21 cellular contexts compared by ENCODE assay signal in the genomic region with DNA sequence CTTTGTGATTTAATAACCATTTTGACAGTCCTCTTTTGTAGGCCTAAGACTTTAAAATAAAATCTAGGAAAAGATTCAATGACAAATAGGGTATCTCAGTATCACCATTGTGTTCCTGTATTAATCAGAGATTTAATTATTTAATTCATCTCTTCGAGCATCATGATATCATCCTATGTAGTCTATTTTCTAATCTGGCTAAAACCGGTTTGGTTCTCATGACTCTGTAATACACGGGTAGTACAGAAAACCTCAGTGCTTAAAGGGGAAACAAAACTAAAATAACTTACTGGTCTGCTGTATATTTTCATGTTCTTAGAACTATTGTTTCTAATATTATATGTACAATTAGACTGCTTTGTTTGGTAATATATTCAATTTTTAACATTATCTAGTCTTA. TPM values are rescaled to one million over a fixed set of nuclear protein-coding genes. Genes with fewer than 3 reads are reported as not detected.
DNase-seq lines count a peak whose midpoint lies in the region; ATAC-seq and TF ChIP-seq lines count a peak whose summit lies in the region.
"Had no signal": no experiment of that assay in that cellular context is flagged by ENCODE, and none has a peak within 500 bp of the region (broad histone marks: within the 10 kb centered on the region; RNA-seq: fewer than 3 reads in every experiment).

No MANE protein-coding gene starts in this region.

- DNase-seq in MV-4-11 (lab: John Stamatoyannopoulos, UW) (peak; percentile 46), smooth muscle cell (lab: John Stamatoyannopoulos, UW; ENCODE audit: unreplicated experiment) (no peak), ureter (ENCODE audit: low spot score) (no peak), HuH-7.5 (ENCODE audit: low spot score) (no peak), immature natural killer cell (no peak)
- DNase-seq: activated CD8-positive, alpha-beta T cell treated with anti-CD3 and anti-CD28 coated beads, Interleukin-2, amount 10 ng/mL, durations not matched to agents 7 days and 5 days; activated gamma-delta T cell treated with Interleukin-2 at 50 U/mL for 16 hours; activated naive CD8-positive, alpha-beta T cell treated with anti-CD3 and anti-CD28 coated beads, Interleukin-2, amount 50 U/mL, for 24 hours; activated T-cell treated with anti-CD3 and anti-CD28 coated beads, Interleukin-2, amount 50 U/mL, for 24 hours; body of pancreas; CD4-positive, CD25-positive, alpha-beta regulatory T cell; cerebellar nuclear complex; DMS 273 treated with DMSO at 0.1 percent for 48 hours; GM23248; mesenchymal stem cell; NCI-H1417 treated with DMSO at 0.1 percent for 48 hours; nucleus accumbens; psoas muscle; trophoblast cell had no signal

- no peaks in the 10 kb centered on the region for H3K79me2 ChIP-seq in smooth muscle cell (ENCODE audit: low read depth)

- H3K9ac ChIP-seq in smooth muscle cell (ENCODE audit: low read depth) = no peak overlapping the region
- H3K9ac ChIP-seq: GM23248 had no signal

- peaks cover 0 to 3% (median 0%) of the 10 kb centered on the region in 3 donors for H3K27me3 Mint-ChIP-seq in immature natural killer cell (ENCODE audit: low read depth in 3 of 3)
- H3K27me3 Mint-ChIP-seq: activated naive CD8-positive, alpha-beta T cell treated with anti-CD3 and anti-CD28 coated beads, Interleukin-2, amount 50 U/mL, for 24 hours; activated T-cell treated with anti-CD3 and anti-CD28 coated beads, Interleukin-2, amount 50 U/mL, for 24 hours; CD4-positive, CD25-positive, alpha-beta regulatory T cell had no signal

- no peak overlapping the region for H3K4me3 ChIP-seq in smooth muscle cell
- H3K4me3 ChIP-seq: body of pancreas, GM23248, psoas muscle had no signal

- H3K27ac Mint-ChIP-seq in immature natural killer cell = no peak overlapping the region
- H3K27ac Mint-ChIP-seq: activated CD8-positive, alpha-beta T cell treated with anti-CD3 and anti-CD28 coated beads, Interleukin-2, amount 10 ng/mL, durations not matched to agents 7 days and 5 days; activated naive CD8-positive, alpha-beta T cell treated with anti-CD3 and anti-CD28 coated beads, Interleukin-2, amount 50 U/mL, for 24 hours; activated T-cell treated with anti-CD3 and anti-CD28 coated beads, Interleukin-2, amount 50 U/mL, for 24 hours; CD4-positive, CD25-positive, alpha-beta regulatory T cell had no signal

- no peak overlapping the region for H3K27ac ChIP-seq in smooth muscle cell (ENCODE audit: low read depth)
- H3K27ac ChIP-seq: body of pancreas, GM23248, psoas muscle had no signal

- no peaks in the 10 kb centered on the region for H3K9me3 Mint-ChIP-seq in immature natural killer cell
- H3K9me3 Mint-ChIP-seq: activated naive CD8-positive, alpha-beta T cell treated with anti-CD3 and anti-CD28 coated beads, Interleukin-2, amount 50 U/mL, for 24 hours; activated T-cell treated with anti-CD3 and anti-CD28 coated beads, Interleukin-2, amount 50 U/mL, for 24 hours; CD4-positive, CD25-positive, alpha-beta regulatory T cell had no signal

- H3K4me3 Mint-ChIP-seq in immature natural killer cell = no peak overlapping the region
- H3K4me3 Mint-ChIP-seq: activated CD8-positive, alpha-beta T cell treated with anti-CD3 and anti-CD28 coated beads, Interleukin-2, amount 10 ng/mL, durations not matched to agents 7 days and 5 days; activated naive CD8-positive, alpha-beta T cell treated with anti-CD3 and anti-CD28 coated beads, Interleukin-2, amount 50 U/mL, for 24 hours; activated T-cell treated with anti-CD3 and anti-CD28 coated beads, Interleukin-2, amount 50 U/mL, for 24 hours had no signal

- no peak overlapping the region for H3K4me2 ChIP-seq in smooth muscle cell

- H3K27me3 ChIP-seq in smooth muscle cell (ENCODE audit: low read depth) = no peaks in the 10 kb centered on the region
- H3K27me3 ChIP-seq: body of pancreas had no signal

- 59% methylated on average over 3 of the region's 3 CpGs for WGBS in smooth muscle cell (ENCODE audit: low lambda C conversion rate)

- no peaks in the 10 kb centered on the region for H3K9me3 ChIP-seq in smooth muscle cell (replicated peaks; ENCODE audit: low read depth)
- H3K9me3 ChIP-seq: body of pancreas, psoas muscle had no signal

- no peaks in the 10 kb centered on the region for H3K36me3 Mint-ChIP-seq in immature natural killer cell

- H3F3A ChIP-seq in smooth muscle cell (ENCODE audit: low read depth) = no peaks in the 10 kb centered on the region

- peaks cover 2 to 16% of the 10 kb centered on the region in 2 donors for H3K4me1 Mint-ChIP-seq in immature natural killer cell

- TF ChIP-seq CTCF in smooth muscle cell (IDR thresholded peaks at IDR 0.05; ENCODE audit: borderline replicate concordance, insufficient read depth, poor library complexity, severe bottlenecking) = no peak

- peak overlapping the region; percentile 2 for H2AFZ ChIP-seq in smooth muscle cell (ENCODE audit: low read depth)
- H2AFZ ChIP-seq: GM23248 had no signal

- ATAC-seq in GM18870 (IDR thresholded peaks at IDR 0.05; ENCODE audit: unreplicated experiment) (peak; percentile 31), HG02870 (IDR thresholded peaks at IDR 0.05; ENCODE audit: unreplicated experiment) (peak; percentile 41)
- ATAC-seq: activated CD8-positive, alpha-beta T cell treated with anti-CD3 and anti-CD28 coated beads, Interleukin-2, amount 10 ng/mL, durations not matched to agents 7 days and 5 days; activated naive CD8-positive, alpha-beta T cell treated with anti-CD3 and anti-CD28 coated beads, Interleukin-2, amount 50 U/mL, for 24 hours; body of pancreas; psoas muscle had no signal

- no peaks in the 10 kb centered on the region for H4K20me1 ChIP-seq in smooth muscle cell (ENCODE audit: low read depth)

- H3K4me1 ChIP-seq in smooth muscle cell (ENCODE audit: low read depth) = no peaks in the 10 kb centered on the region
- H3K4me1 ChIP-seq: body of pancreas, psoas muscle had no signal

- H3K36me3 ChIP-seq in smooth muscle cell (ENCODE audit: low read depth) = no peaks in the 10 kb centered on the region

RNA-seq across cellular contexts. Expression of a gene that starts 23.7 kb away (rescaled TPM):
- total RNA-seq in smooth muscle cell = 31.6 and 51.3 TPM in 2 replicates
- polyA plus RNA-seq in smooth muscle cell = 16.4 and 21.6 TPM in 2 replicates
- total RNA-seq in ureter = 70.3 TPM
- 10 to 100 TPM; 22.3 to 70.1 (median 59.4) TPM for polyA plus RNA-seq in immature natural killer cell
